In genomic region chr1:221729771-221730170, GRCh38 we compare ENCODE assay signal across 19 cellular contexts. TPM values are rescaled to one million over a fixed set of nuclear protein-coding genes. Genes with fewer than 3 reads are reported as not detected.
DNase-seq lines count a peak whose midpoint lies in the region; ATAC-seq and TF ChIP-seq lines count a peak whose summit lies in the region.
"Had no signal": no experiment of that assay in that cellular context is flagged by ENCODE, and none has a peak within 500 bp of the region (broad histone marks: within the 10 kb centered on the region; RNA-seq: fewer than 3 reads in every experiment).

No MANE protein-coding gene starts in this region.

- peaks cover 83% of the 10 kb centered on the region for H3K4me1 Mint-ChIP-seq in activated naive CD4-positive, alpha-beta T cell treated with anti-CD3 and anti-CD28 coated beads, Interleukin-2, amount 10 ng/mL, durations not matched to agents 7 days and 5 days
- H3K4me1 Mint-ChIP-seq in activated T-helper 17 cell treated with anti-CD3 and anti-CD28 coated beads, Interleukin-2, amount 50 U/mL, for 72 hours: peaks cover 41% of the 10 kb centered on the region

- H3F3A ChIP-seq in smooth muscle cell (ENCODE audit: low read depth): peaks cover 18% of the 10 kb centered on the region

- no peak overlapping the region for H3K4me3 ChIP-seq in smooth muscle cell
- H3K4me3 ChIP-seq: lung had no signal

- H3K9ac ChIP-seq in smooth muscle cell (ENCODE audit: low read depth): no peak overlapping the region

- CTCF ChIA-PET in activated naive CD4-positive, alpha-beta T cell treated with anti-CD3 and anti-CD28 coated beads, Interleukin-2, amount 10 ng/mL, durations not matched to agents 7 days and 5 days (lab: Charles Lee): interaction anchor here (0.7 to 1.8 kb wide), 7 partner anchors 11 to 290 kb away, joined by 3 to 9 read pairs (median 4); partner anchors contain the start of gene DUSP10

- no peak for TF ChIP-seq CTCF in smooth muscle cell (IDR thresholded peaks at IDR 0.05; ENCODE audit: borderline replicate concordance, insufficient read depth, poor library complexity, severe bottlenecking)

- no peaks in the 10 kb centered on the region for H3K27me3 Mint-ChIP-seq in activated naive CD4-positive, alpha-beta T cell treated with anti-CD3 and anti-CD28 coated beads, Interleukin-2, amount 10 ng/mL, durations not matched to agents 7 days and 5 days
- no peaks in the 10 kb centered on the region for H3K27me3 Mint-ChIP-seq in activated T-helper 17 cell treated with anti-CD3 and anti-CD28 coated beads, Interleukin-2, amount 50 U/mL, for 72 hours

- H4K20me1 ChIP-seq in smooth muscle cell (ENCODE audit: low read depth): peaks cover 83% of the 10 kb centered on the region

- no peak for ATAC-seq in activated T-helper 17 cell treated with anti-CD3 and anti-CD28 coated beads, Interleukin-2, amount 50 U/mL, for 72 hours (replicated peaks)
- no peak for ATAC-seq in GM18511 (IDR thresholded peaks at IDR 0.05; ENCODE audit: unreplicated experiment)
- ATAC-seq: activated CD4-positive, CD25-positive, alpha-beta regulatory T cell treated with anti-CD3 and anti-CD28 coated beads, Interleukin-2, amount 50 U/mL, for 24 hours; right cardiac atrium had no signal

- H3K79me2 ChIP-seq in smooth muscle cell (ENCODE audit: low read depth): peaks cover 93% of the 10 kb centered on the region

- H2AFZ ChIP-seq in smooth muscle cell (ENCODE audit: low read depth): no peak overlapping the region

- H3K36me3 Mint-ChIP-seq in activated naive CD4-positive, alpha-beta T cell treated with anti-CD3 and anti-CD28 coated beads, Interleukin-2, amount 10 ng/mL, durations not matched to agents 7 days and 5 days: peaks cover 67% of the 10 kb centered on the region
- peaks cover under 1% of the 10 kb centered on the region for H3K36me3 Mint-ChIP-seq in activated T-helper 17 cell treated with anti-CD3 and anti-CD28 coated beads, Interleukin-2, amount 50 U/mL, for 72 hours (ENCODE audit: low read depth)

- H3K27ac ChIP-seq in smooth muscle cell (ENCODE audit: low read depth): peak overlapping the region; percentile 7

- peaks cover 7% of the 10 kb centered on the region for H3K9me3 Mint-ChIP-seq in activated naive CD4-positive, alpha-beta T cell treated with anti-CD3 and anti-CD28 coated beads, Interleukin-2, amount 10 ng/mL, durations not matched to agents 7 days and 5 days
- H3K9me3 Mint-ChIP-seq in activated T-helper 17 cell treated with anti-CD3 and anti-CD28 coated beads, Interleukin-2, amount 50 U/mL, for 72 hours: no peaks in the 10 kb centered on the region

- no peaks in the 10 kb centered on the region for H3K36me3 ChIP-seq in smooth muscle cell (ENCODE audit: low read depth)

- no peaks in the 10 kb centered on the region for H3K9me3 ChIP-seq in smooth muscle cell (replicated peaks; ENCODE audit: low read depth)
- H3K9me3 ChIP-seq: Caco-2 had no signal

- no peak overlapping the region for H3K4me2 ChIP-seq in smooth muscle cell

- peak overlapping the region; percentile 15 for H3K27ac Mint-ChIP-seq in activated naive CD4-positive, alpha-beta T cell treated with anti-CD3 and anti-CD28 coated beads, Interleukin-2, amount 10 ng/mL, durations not matched to agents 7 days and 5 days
- peak overlapping the region; percentile 34 for H3K27ac Mint-ChIP-seq in activated T-helper 17 cell treated with anti-CD3 and anti-CD28 coated beads, Interleukin-2, amount 50 U/mL, for 72 hours

- peaks cover 11% of the 10 kb centered on the region for H3K4me1 ChIP-seq in smooth muscle cell (ENCODE audit: low read depth)
- H3K4me1 ChIP-seq: Caco-2 had no signal

- 88% methylated on average over 1 of the region's 1 CpG for WGBS in smooth muscle cell (ENCODE audit: low lambda C conversion rate)

- no peaks in the 10 kb centered on the region for H3K27me3 ChIP-seq in smooth muscle cell (ENCODE audit: low read depth)

- H3K4me3 Mint-ChIP-seq in activated naive CD4-positive, alpha-beta T cell treated with anti-CD3 and anti-CD28 coated beads, Interleukin-2, amount 10 ng/mL, durations not matched to agents 7 days and 5 days: no peak overlapping the region
- H3K4me3 Mint-ChIP-seq in activated T-helper 17 cell treated with anti-CD3 and anti-CD28 coated beads, Interleukin-2, amount 50 U/mL, for 72 hours: peak overlapping the region; percentile 9

- DNase-seq in activated naive CD4-positive, alpha-beta T cell treated with anti-CD3 and anti-CD28 coated beads, Interleukin-2, amount 10 ng/mL, durations not matched to agents 7 days and 5 days: no peak
- DNase-seq in activated naive CD4-positive, alpha-beta T cell (lab: John Stamatoyannopoulos, UW): no peak
- peak; percentile 32 for DNase-seq in kidney glomerular epithelial cell (lab: John Stamatoyannopoulos, UW)
- no peak for DNase-seq in smooth muscle cell (lab: John Stamatoyannopoulos, UW; ENCODE audit: unreplicated experiment)
- DNase-seq in HT-29 (ENCODE audit: low spot score): no peak
- no peak for DNase-seq in Kasumi-1 (lab: John Stamatoyannopoulos, UW)
- DNase-seq: activated T-cell treated with anti-CD3 and anti-CD28 coated beads for 4 hours; Caco-2; GOT3; NCI-H1694 treated with DMSO at 0.1 percent for 48 hours; NCI-H345; right cardiac atrium; Right ventricle myocardium superior; stimulated activated CD4-positive, alpha-beta T cell treated with anti-CD3 and anti-CD28 coated beads, Interleukin-2, amount 100 ng/mL, for 48 hours; T-helper 9 cell had no signal

RNA-seq across cellular contexts. Expression of gene DUSP10, which starts 12.1 kb away (rescaled TPM):
- total RNA-seq in activated T-helper 17 cell treated with anti-CD3 and anti-CD28 coated beads, Interleukin-2, amount 50 U/mL, for 72 hours: 10 to 100 TPM in 1 of 2 donors, 1 to 10 TPM in 1; 8.2 to 11.7 TPM
- 78.2 and 104 TPM in 2 replicates for total RNA-seq in smooth muscle cell
- 49.7 and 56.8 TPM in 2 replicates for polyA plus RNA-seq in smooth muscle cell
- total RNA-seq in HT-29 (2014; rRNA removed; shearing (Covaris generic)): 2.2 and 4.2 TPM in 2 replicates
